Comparison of ENCODE assay signal across 34 cellular contexts in genomic region chr21:25161571-25161970, GRCh38.
"Had no signal": no experiment of that assay in that cellular context is flagged by ENCODE, and none has a peak within 500 bp of the region (broad histone marks: within the 10 kb centered on the region; RNA-seq: fewer than 3 reads in every experiment).

No MANE protein-coding gene starts in this region.

- H3K9ac ChIP-seq: KMS-11 had no signal

- H3K27me3 ChIP-seq: MG63 had no signal

- H3K4me2 ChIP-seq: KMS-11 had no signal

- H3K36me3 ChIP-seq: MG63 had no signal

- H3K4me3 ChIP-seq: MG63 had no signal

- DNase-seq: Karpas-422, Kasumi-1, KG1, MG63, MM.1S, MV-4-11, NCI-H1048, NCI-H1092, NCI-H1092 treated with DMSO at 0.1 percent for 48 hours, NCI-H1105, NCI-H1105 treated with DMSO at 0.1 percent for 48 hours, NCI-H1417, NCI-H1417 treated with DMSO at 0.1 percent for 48 hours, NCI-H1436, NCI-H1436 treated with DMSO at 0.1 percent for 48 hours, NCI-H146, NCI-H1694, NCI-H1694 treated with DMSO at 0.1 percent for 48 hours, NCI-H187, NCI-H187 treated with DMSO at 0.1 percent for 48 hours, NCI-H1930, NCI-H2029, NCI-H2029 treated with DMSO at 0.1 percent for 48 hours, NCI-H2081, NCI-H2081 treated with DMSO at 0.1 percent for 48 hours, NCI-H2107, NCI-H2171, NCI-H2171 treated with DMSO at 0.1 percent for 48 hours, NCI-H2227 treated with DMSO at 0.1 percent for 48 hours, NCI-H226, NCI-H345, NCI-H446, NCI-H446 treated with DMSO at 0.1 percent for 48 hours had no signal

- H3K27ac ChIP-seq: KMS-11 had no signal

- H3K9me3 ChIP-seq: MG63 had no signal
